1 cellular context compared by ENCODE assay signal in the genomic region with DNA sequence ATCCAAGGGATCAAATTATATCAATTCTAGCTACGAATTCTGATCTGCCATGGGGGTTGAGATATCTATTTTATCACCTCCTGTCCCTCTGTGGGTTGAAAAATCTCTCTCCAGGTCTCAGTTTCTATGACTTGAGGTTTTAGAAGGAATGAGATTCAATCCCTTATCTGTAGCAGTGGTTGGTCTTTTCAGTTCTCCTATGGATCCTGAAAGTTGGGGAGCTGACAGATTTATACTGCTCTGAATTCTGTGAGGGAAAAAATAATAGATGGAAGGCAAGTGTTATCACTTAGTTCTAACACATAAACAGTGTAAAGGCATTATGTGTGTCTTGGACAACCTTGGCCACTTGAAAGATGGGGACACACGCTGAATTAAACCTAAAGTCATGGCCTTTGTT.
TF ChIP-seq lines count a peak whose summit lies in the region.

No MANE protein-coding gene starts in this region.

TF ChIP-seq in HEK293, 187 proteins besides CTCF, POLR2A, EP300 and RAD21 (continued from another document):
- TF ChIP-seq, protein P1, sequence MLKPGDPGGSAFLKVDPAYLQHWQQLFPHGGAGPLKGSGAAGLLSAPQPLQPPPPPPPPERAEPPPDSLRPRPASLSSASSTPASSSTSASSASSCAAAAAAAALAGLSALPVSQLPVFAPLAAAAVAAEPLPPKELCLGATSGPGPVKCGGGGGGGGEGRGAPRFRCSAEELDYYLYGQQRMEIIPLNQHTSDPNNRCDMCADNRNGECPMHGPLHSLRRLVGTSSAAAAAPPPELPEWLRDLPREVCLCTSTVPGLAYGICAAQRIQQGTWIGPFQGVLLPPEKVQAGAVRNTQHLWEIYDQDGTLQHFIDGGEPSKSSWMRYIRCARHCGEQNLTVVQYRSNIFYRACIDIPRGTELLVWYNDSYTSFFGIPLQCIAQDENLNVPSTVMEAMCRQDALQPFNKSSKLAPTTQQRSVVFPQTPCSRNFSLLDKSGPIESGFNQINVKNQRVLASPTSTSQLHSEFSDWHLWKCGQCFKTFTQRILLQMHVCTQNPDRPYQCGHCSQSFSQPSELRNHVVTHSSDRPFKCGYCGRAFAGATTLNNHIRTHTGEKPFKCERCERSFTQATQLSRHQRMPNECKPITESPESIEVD (tag by site-specific recombination; IDR thresholded peaks at IDR 0.05), result peak; percentile 50
TF ChIP-seq in HEK293: peak in this region for 2.
